Comparison of ENCODE assay signal across 10 cellular contexts in genomic region chr15:49044002-49044401, GRCh38. TPM values are rescaled to one million over a fixed set of nuclear protein-coding genes. Genes with fewer than 3 reads are reported as not detected.
DNase-seq lines count a peak whose midpoint lies in the region; ATAC-seq and TF ChIP-seq lines count a peak whose summit lies in the region.
"Had no signal": no experiment of that assay in that cellular context is flagged by ENCODE, and none has a peak within 500 bp of the region (broad histone marks: within the 10 kb centered on the region; RNA-seq: fewer than 3 reads in every experiment).

No MANE protein-coding gene starts in this region.

- DNase-seq in left ventricle myocardium inferior (no peak), left ventricle myocardium superior (no peak), mesenchymal stem cell (no peak), upper lobe of right lung (no peak), foreskin keratinocyte (no peak), activated gamma-delta T cell (lab: John Stamatoyannopoulos, UW) (no peak)
- no peak for DNase-seq in activated naive CD8-positive, alpha-beta T cell treated with anti-CD3 and anti-CD28 coated beads, Interleukin-2, amount 50 U/mL, for 24 hours
- DNase-seq: activated B cell treated with CpG ODN at 0.5 μM for 24 hours, COR-L47 had no signal

- no peak overlapping the region for H3K23ac ChIP-seq in mesenchymal stem cell (ENCODE audit: low read length in 2 of 2)

- H2BK12ac ChIP-seq in mesenchymal stem cell (ENCODE audit: low read length in 2 of 2), result no peak overlapping the region

- H2BK15ac ChIP-seq in mesenchymal stem cell (ENCODE audit: low read depth, poor library complexity, severe bottlenecking), result no peak overlapping the region

- no peaks in the 10 kb centered on the region for H3K9me3 Mint-ChIP-seq in activated naive CD8-positive, alpha-beta T cell treated with anti-CD3 and anti-CD28 coated beads, Interleukin-2, amount 50 U/mL, for 24 hours
- H3K9me3 Mint-ChIP-seq: activated B cell treated with CpG ODN at 0.5 μM for 24 hours had no signal

- H3K18ac ChIP-seq in mesenchymal stem cell (ENCODE audit: low read depth in 1 of 2, low read length in 2 of 2), result no peak overlapping the region

- H2AFZ ChIP-seq in mesenchymal stem cell (ENCODE audit: low read depth, low read length), result no peak overlapping the region

- H3K14ac ChIP-seq in mesenchymal stem cell (ENCODE audit: low read length in 2 of 2), result no peak overlapping the region

- no peak overlapping the region for H2AK5ac ChIP-seq in mesenchymal stem cell (ENCODE audit: low read length, severe bottlenecking)

- H3K4me3 Mint-ChIP-seq in activated naive CD8-positive, alpha-beta T cell treated with anti-CD3 and anti-CD28 coated beads, Interleukin-2, amount 50 U/mL, for 24 hours, result peak overlapping the region; percentile 92

- H3K36me3 ChIP-seq in left ventricle myocardium inferior (no peaks in the 10 kb centered on the region), mesenchymal stem cell (ENCODE audit: control insufficient read depth in 1 of 2, insufficient read depth in 2 of 2, low read depth in 1 of 2, low read length in 2 of 2) (peaks cover 0 to 6% of the 10 kb centered on the region in 2 experiments), upper lobe of right lung (no peaks in the 10 kb centered on the region)

- H2BK5ac ChIP-seq in mesenchymal stem cell (ENCODE audit: low read depth, low read length, poor library complexity, severe bottlenecking), result no peak overlapping the region

- H4K91ac ChIP-seq in mesenchymal stem cell (ENCODE audit: low read length), result no peak overlapping the region

- no peaks in the 10 kb centered on the region for H3K9me3 ChIP-seq in left ventricle myocardium inferior (replicated peaks)
- H3K9me3 ChIP-seq in mesenchymal stem cell (ENCODE audit: control insufficient read depth, low read length), result no peaks in the 10 kb centered on the region
- no peaks in the 10 kb centered on the region for H3K9me3 ChIP-seq in upper lobe of right lung

- peak overlapping the region; percentile 92 for H3K4me3 ChIP-seq in left ventricle myocardium inferior
- peak overlapping the region in 1 of 2 experiments; percentile 90 for H3K4me3 ChIP-seq in mesenchymal stem cell (ENCODE audit: insufficient read depth in 1 of 2, low read depth in 1 of 2, low read length in 2 of 2)
- peak overlapping the region; percentile 97 for H3K4me3 ChIP-seq in upper lobe of right lung

- no peak overlapping the region for H2BK120ac ChIP-seq in mesenchymal stem cell (ENCODE audit: low read depth, low read length)

- intact Hi-C loops in left ventricle myocardium inferior (cut with micrococcal nuclease) (loop anchor here (10.0 kb wide), 1 partner anchor 91 kb away; no protein-coding TSS in a partner anchor), left ventricle myocardium superior (cut with micrococcal nuclease) (no loop called here), upper lobe of right lung (cut with DNase I) (no loop called here)

- H3K27ac ChIP-seq in left ventricle myocardium inferior (replicated peaks) (no peak overlapping the region), mesenchymal stem cell (ENCODE audit: low read length, poor library complexity, severe bottlenecking) (no peak overlapping the region), upper lobe of right lung (no peak overlapping the region), foreskin keratinocyte (no peak overlapping the region)

- H3K36me3 Mint-ChIP-seq in activated naive CD8-positive, alpha-beta T cell treated with anti-CD3 and anti-CD28 coated beads, Interleukin-2, amount 50 U/mL, for 24 hours (ENCODE audit: low read depth), result peaks cover 2% of the 10 kb centered on the region

- H3K27me3 ChIP-seq in left ventricle myocardium inferior (ENCODE audit: low read depth) (no peaks in the 10 kb centered on the region), mesenchymal stem cell (ENCODE audit: control insufficient read depth in 1 of 2, insufficient read depth in 1 of 2, low read length in 2 of 2) (no peaks in the 10 kb centered on the region), upper lobe of right lung (no peaks in the 10 kb centered on the region), foreskin keratinocyte (no peaks in the 10 kb centered on the region)

- H3K27ac Mint-ChIP-seq in activated naive CD8-positive, alpha-beta T cell treated with anti-CD3 and anti-CD28 coated beads, Interleukin-2, amount 50 U/mL, for 24 hours, result no peak overlapping the region
- H3K27ac Mint-ChIP-seq: activated B cell treated with CpG ODN at 0.5 μM for 24 hours had no signal

- TF ChIP-seq CTCF in left ventricle myocardium inferior (IDR thresholded peaks at IDR 0.05; ENCODE audit: borderline replicate concordance) (no peak), upper lobe of right lung (IDR thresholded peaks at IDR 0.05) (no peak), foreskin keratinocyte (conservative IDR thresholded peaks at IDR 0.05) (no peak)

- ATAC-seq in left ventricle myocardium superior, result no peak
- no peak for ATAC-seq in activated naive CD8-positive, alpha-beta T cell treated with anti-CD3 and anti-CD28 coated beads, Interleukin-2, amount 50 U/mL, for 24 hours
- no peak for ATAC-seq in upper lobe of right lung
- ATAC-seq in foreskin keratinocyte, result no peak
- no peak for ATAC-seq in HG03432 (IDR thresholded peaks at IDR 0.05; ENCODE audit: unreplicated experiment)

- WGBS in mesenchymal stem cell, result 96% methylated on average over 2 of the region's 3 CpGs

- peaks cover 65% of the 10 kb centered on the region for H3K4me1 ChIP-seq in left ventricle myocardium inferior
- no peaks in the 10 kb centered on the region for H3K4me1 ChIP-seq in mesenchymal stem cell (ENCODE audit: control insufficient read depth, insufficient read depth, low read depth, low read length)
- H3K4me1 ChIP-seq in upper lobe of right lung, result peaks cover 39% of the 10 kb centered on the region
- H3K4me1 ChIP-seq in foreskin keratinocyte, result peaks cover 14% of the 10 kb centered on the region

- H4K8ac ChIP-seq in mesenchymal stem cell (ENCODE audit: low read length), result no peak overlapping the region

- H3K79me1 ChIP-seq in mesenchymal stem cell (replicated peaks; ENCODE audit: low read length, poor library complexity, severe bottlenecking), result no peaks in the 10 kb centered on the region

- H3K4me2 ChIP-seq in mesenchymal stem cell (ENCODE audit: low read length, poor library complexity, severe bottlenecking), result no peak overlapping the region

- H3K4me1 Mint-ChIP-seq in activated naive CD8-positive, alpha-beta T cell treated with anti-CD3 and anti-CD28 coated beads, Interleukin-2, amount 50 U/mL, for 24 hours, result peaks cover 45% of the 10 kb centered on the region

- peak overlapping the region; percentile 96 for H3K9ac ChIP-seq in mesenchymal stem cell (ENCODE audit: low read length)

- H3K4ac ChIP-seq in mesenchymal stem cell (ENCODE audit: low read depth in 1 of 2, low read length in 2 of 2), result no peak overlapping the region

- peaks cover 2% of the 10 kb centered on the region for H3K27me3 Mint-ChIP-seq in activated naive CD8-positive, alpha-beta T cell treated with anti-CD3 and anti-CD28 coated beads, Interleukin-2, amount 50 U/mL, for 24 hours
- H3K27me3 Mint-ChIP-seq: activated B cell treated with CpG ODN at 0.5 μM for 24 hours had no signal

RNA-seq across cellular contexts. Expression of gene SECISBP2L, which starts 2.2 kb away (rescaled TPM):
- 39.3 TPM for total RNA-seq in left ventricle myocardium inferior
- 42.7 TPM for total RNA-seq in left ventricle myocardium superior
- 21.1 TPM for polyA plus RNA-seq in mesenchymal stem cell (2013, experiment 1 of 2)
- 17.6 TPM for polyA plus RNA-seq in mesenchymal stem cell (2013, experiment 2 of 2)
- total RNA-seq in upper lobe of right lung, result 119 TPM
- 11.9 and 12.4 TPM in 2 replicates for total RNA-seq in foreskin keratinocyte
- polyA plus RNA-seq in foreskin keratinocyte, result 1.2 and 1.4 TPM in 2 replicates
